8 cellular contexts compared by ENCODE assay signal in the genomic region with DNA sequence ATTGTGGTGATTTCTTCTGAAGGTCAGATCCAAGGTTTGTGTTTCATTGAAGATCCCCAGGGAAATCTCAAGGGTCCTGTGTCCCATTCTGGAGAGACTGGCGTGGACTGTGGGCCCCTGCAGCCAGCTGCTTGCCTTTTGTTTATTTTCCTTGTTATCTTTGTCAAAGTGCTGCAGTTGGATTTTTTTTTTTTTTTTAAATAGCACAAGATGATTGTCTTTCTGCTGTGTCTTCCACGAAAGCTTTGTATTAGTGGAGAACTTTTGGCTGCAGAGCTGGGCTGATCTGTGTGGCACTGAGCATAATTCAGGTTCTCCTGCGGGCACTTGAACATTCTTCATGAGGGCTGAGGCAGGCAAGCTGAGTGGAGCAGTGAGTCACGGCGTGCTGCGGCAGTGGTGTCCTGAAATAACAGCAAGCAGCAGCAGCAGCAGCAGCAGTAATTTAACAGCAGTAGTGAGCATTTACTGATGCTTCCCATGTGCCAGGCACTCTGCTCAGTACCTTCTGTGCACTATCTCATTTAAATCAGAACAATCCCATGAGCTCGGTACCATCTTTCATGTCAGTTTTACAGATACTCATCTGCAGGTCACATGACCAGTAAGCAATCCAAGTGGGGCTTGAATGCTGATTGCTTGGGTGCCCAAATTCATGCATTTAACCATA. TPM values are rescaled to one million over a fixed set of nuclear protein-coding genes. Genes with fewer than 3 reads are reported as not detected.
DNase-seq lines count a peak whose midpoint lies in the region; ATAC-seq and TF ChIP-seq lines count a peak whose summit lies in the region.

No MANE protein-coding gene starts in this region.

- no peak for ATAC-seq in HG03565 (IDR thresholded peaks at IDR 0.05; ENCODE audit: unreplicated experiment)

- TF ChIP-seq CTCF in foreskin fibroblast (IDR thresholded peaks at IDR 0.05; ENCODE audit: low read depth, low read length) = no peak

- H3K4me3 ChIP-seq in foreskin fibroblast (ENCODE audit: low read depth in 1 of 2, low read length in 2 of 2) = no peak overlapping the region

- DNase-seq in EH (ENCODE audit: low read depth) = peak; percentile 92
- peak; percentile 22 for DNase-seq in SK-N-DZ (ENCODE audit: low spot score)
- peak; percentile 89 to 94 for DNase-seq in foreskin fibroblast
- DNase-seq in pons (ENCODE audit: low spot score) = peak; percentile 45
- no peak for DNase-seq in activated gamma-delta T cell treated with Interleukin-2 at 50 U/mL for 16 hours
- no peak for DNase-seq in NCI-H1436 (lab: John Stamatoyannopoulos, UW)
- DNase-seq in NCI-H774 (lab: John Stamatoyannopoulos, UW) = no peak

RNA-seq across cellular contexts. Expression of gene MITF, which starts 45.7 kb away (rescaled TPM):
- 0.47 and 0.93 TPM in 2 replicates for polyA plus RNA-seq in SK-N-DZ (2014; cell fraction: cytosol; rRNA removed)
- 2.2 and 2.4 TPM in 2 replicates for polyA plus RNA-seq in SK-N-DZ (2014; cell fraction: nucleus; rRNA removed)

Comparison
In these comparisons a context has a peak if more than half of its experiments do, and no peak if none do; other contexts are left out.
1. DNase-seq: peak in EH (single experiment), SK-N-DZ (single experiment), foreskin fibroblast (2 of 2) and pons (single experiment); none in activated gamma-delta T cell treated with Interleukin-2 at 50 U/mL for 16 hours (single experiment), NCI-H1436 (single experiment) and NCI-H774 (single experiment).